In genomic region chr19:55809381-55810058, GRCh38 we compare ENCODE assay signal across 8 cellular contexts. TPM values are rescaled to one million over a fixed set of nuclear protein-coding genes. Genes with fewer than 3 reads are reported as not detected.
DNase-seq lines count a peak whose midpoint lies in the region; ATAC-seq, FAIRE-seq and TF ChIP-seq lines count a peak whose summit lies in the region.

No MANE protein-coding gene starts in this region.

- H3K9me2 ChIP-seq in Loucy (replicated peaks; ENCODE audit: low read depth, low read length): no peaks in the 10 kb centered on the region
- no peaks in the 10 kb centered on the region for H3K9me2 ChIP-seq in PC-3 (replicated peaks; ENCODE audit: low read length)

- peak; percentile 99 for FAIRE-seq in K562 (lab: Jason Lieb, UNC)

- in situ Hi-C loops in K562 (cut with MboI): loop anchor here (5.0 to 10.0 kb wide), 2 partner anchors 172 to 295 kb away; no protein-coding TSS in a partner anchor

- H3K27ac ChIP-seq in PC-3 (ENCODE audit: low read length) (no peak overlapping the region), K562 (ENCODE audit: extremely low read depth, low read depth, low read length) (no peak overlapping the region), lower lobe of right lung (no peak overlapping the region), RWPE1 (no peak overlapping the region)

- peak; percentile 32 to 81; a peak in 3 of 4 replicates for TF ChIP-seq RAD21 in K562 (CRISPR knock-in tag; conservative IDR thresholded peaks at IDR 0.05 in 1 of 2, IDR thresholded peaks at IDR 0.05 in 1 of 2)

- H3F3A ChIP-seq in Loucy (ENCODE audit: low read depth) (no peaks in the 10 kb centered on the region), PC-3 (ENCODE audit: low read length, unreplicated experiment) (no peaks in the 10 kb centered on the region)

- TF ChIP-seq CTCF in Loucy (conservative IDR thresholded peaks at IDR 0.05; ENCODE audit: low read length) (peak; percentile 28; the same call in 1 of the 2 replicates), PC-3 (conservative IDR thresholded peaks at IDR 0.05; ENCODE audit: low read depth, low read length) (peak; percentile 85), K562 (IDR thresholded peaks at IDR 0.05 in 2 of 3, conservative IDR thresholded peaks at IDR 0.05 in 1 of 3; ENCODE audit: insufficient read depth in 2 of 3, low read depth in 1 of 3, low read length in 3 of 3) (peak; percentile 82 to 87 (median 85)), lower lobe of right lung (IDR thresholded peaks at IDR 0.05) (peak; percentile 38), RWPE1 (conservative IDR thresholded peaks at IDR 0.05; ENCODE audit: low read depth) (no peak; the same call in 1 of the 2 replicates)

- H3K4me2 ChIP-seq in Loucy (ENCODE audit: low read depth, low read length, poor library complexity, severe bottlenecking) (no peak overlapping the region), PC-3 (ENCODE audit: low read length) (0 out of 2 replicates have a peak overlapping the region, but pooled peaks have one; percentile 35), K562 (ENCODE audit: insufficient read depth, low read length) (peak overlapping the region; percentile 73)

- H3K9me3 ChIP-seq in Loucy (ENCODE audit: insufficient read depth, low read depth, low read length): peaks cover 3% of the 10 kb centered on the region; the same call in 1 of the 2 replicates
- no peaks in the 10 kb centered on the region for H3K9me3 ChIP-seq in PC-3 (ENCODE audit: low read length)
- peaks cover 7% of the 10 kb centered on the region for H3K9me3 ChIP-seq in K562 (replicated peaks; ENCODE audit: control insufficient read depth, insufficient read depth, low read depth, low read length)
- no peaks in the 10 kb centered on the region for H3K9me3 ChIP-seq in lower lobe of right lung

- no peaks in the 10 kb centered on the region for H4K20me1 ChIP-seq in Loucy (ENCODE audit: insufficient read depth, low read length, poor library complexity, severe bottlenecking)
- H4K20me1 ChIP-seq in PC-3 (ENCODE audit: low read length): no peaks in the 10 kb centered on the region
- no peaks in the 10 kb centered on the region for H4K20me1 ChIP-seq in K562 (replicated peaks; ENCODE audit: control insufficient read depth, insufficient read depth, low read length)

- POLR2A ChIA-PET in PC-3 (lab: Charles Lee; ENCODE audit: unreplicated experiment) (no interaction called here), K562 (lab: Yijun Ruan, JAX) (interaction anchor here (1.5 kb wide), 1 partner anchor 98 kb away, joined by 4 read pairs; no protein-coding TSS in a partner anchor), RWPE1 (lab: Yijun Ruan, JAX; ENCODE audit: low non-redundant PET) (no interaction called here)

- H3K9ac ChIP-seq in Loucy (ENCODE audit: low read depth, low read length, poor library complexity, severe bottlenecking) (no peak overlapping the region), PC-3 (ENCODE audit: low read length) (no peak overlapping the region), K562 (ENCODE audit: insufficient read depth in 1 of 2, low read depth in 2 of 2, low read length in 2 of 2) (no peak overlapping the region)

- BruUV-seq in PC-3 (replicated peaks; lab: Mats Ljungman, UMichigan): no TSS peak
- no TSS peak for BruUV-seq in K562 (replicated peaks; lab: Mats Ljungman, UMichigan)

- CTCF ChIA-PET in PC-3 (lab: Charles Lee) (interaction anchor here (0.6 to 1.2 kb wide), 3 partner anchors 14 to 185 kb away, joined by 6 read pairs; partner anchors contain the start of gene ZNF784), K562 (lab: Yijun Ruan, JAX; ENCODE audit: low intra/inter-chr PET ratio) (interaction anchor here (1.7 to 1.9 kb wide), 2 partner anchors 176 to 178 kb away, joined by 5 to 8 read pairs; no protein-coding TSS in a partner anchor), RWPE1 (lab: Yijun Ruan, JAX) (interaction anchor here (0.5 kb wide), 1 partner anchor 20 kb away, joined by 3 read pairs; no protein-coding TSS in a partner anchor)

- H3K4me1 ChIP-seq in Loucy (ENCODE audit: insufficient read depth, low read length, poor library complexity, severe bottlenecking) (no peaks in the 10 kb centered on the region), PC-3 (ENCODE audit: insufficient read depth, low read length) (no peaks in the 10 kb centered on the region), K562 (replicated peaks in 1 of 2; ENCODE audit: control insufficient read depth in 2 of 2, insufficient read depth in 2 of 2, low read length in 2 of 2) (peaks cover 0 to 2% of the 10 kb centered on the region in 2 experiments; a peak in 1 of 5 replicates), lower lobe of right lung (no peaks in the 10 kb centered on the region)

- H2AFZ ChIP-seq in Loucy (ENCODE audit: low read length) (no peak overlapping the region), PC-3 (ENCODE audit: low read length) (peak overlapping the region; percentile 89), K562 (ENCODE audit: low read depth, low read length) (peak overlapping the region; percentile 98)

- no peak for TF ChIP-seq POLR2A in K562 (conservative IDR thresholded peaks at IDR 0.05)

- 0 out of 2 replicates have a peak, but pooled peaks have one; percentile 8 for TF ChIP-seq EP300 in K562 (IDR thresholded peaks at IDR 0.05; ENCODE audit: low read length)

- no peaks in the 10 kb centered on the region for H3K9me1 ChIP-seq in K562 (ENCODE audit: control insufficient read depth, insufficient read depth, low read length)

- H3K4me3 ChIP-seq in Loucy (ENCODE audit: low read length, poor library complexity, severe bottlenecking) (no peak overlapping the region), PC-3 (ENCODE audit: low read length) (no peak overlapping the region), K562 (no peak overlapping the region), lower lobe of right lung (no peak overlapping the region)

- H3K36me3 ChIP-seq in Loucy (ENCODE audit: insufficient read depth, low read length): no peaks in the 10 kb centered on the region
- no peaks in the 10 kb centered on the region for H3K36me3 ChIP-seq in PC-3 (ENCODE audit: low read depth, low read length)
- H3K36me3 ChIP-seq in K562 (ENCODE audit: control insufficient read depth, insufficient read depth, low read length): no peaks in the 10 kb centered on the region
- no peaks in the 10 kb centered on the region for H3K36me3 ChIP-seq in lower lobe of right lung

- ATAC-seq in PC-3 (peak; percentile 85), K562 (peak; percentile 100), lower lobe of right lung (peak; percentile 66 to 74), GM18858 (IDR thresholded peaks at IDR 0.05; ENCODE audit: unreplicated experiment) (no peak)

- peak; percentile 65 for DNase-seq in activated effector memory CD4-positive, alpha-beta T cell treated with anti-CD3 and anti-CD28 coated beads, Interleukin-2, amount 50 U/mL, for 16 hours
- DNase-seq in activated effector memory CD4-positive, alpha-beta T cell treated with Interleukin-2 at 50 U/mL for 16 hours: no peak
- DNase-seq in PC-3 (peak; percentile 80), K562 (ENCODE audit: extremely low read depth in 1 of 4, low spot score in 3 of 4) (peak; percentile 77 to 89 (median 80)), lower lobe of right lung (peak; percentile 63), RWPE1 (ENCODE audit: low spot score) (no peak)

- intact Hi-C loops in PC-3 (cut with micrococcal nuclease): no loop called here
- intact Hi-C loops in K562 (cut with micrococcal nuclease): loop anchor here (1.0 to 10.0 kb wide), 3 partner anchors 33 to 177 kb away; no protein-coding TSS in a partner anchor
- intact Hi-C loops in lower lobe of right lung (cut with DNase I): no loop called here

- H3K27me3 ChIP-seq in Loucy (ENCODE audit: insufficient read depth, low read length, poor library complexity, severe bottlenecking) (no peaks in the 10 kb centered on the region), PC-3 (ENCODE audit: low read length) (peaks cover 53% of the 10 kb centered on the region), K562 (ENCODE audit: control insufficient read depth in 2 of 2, insufficient read depth in 2 of 2, low read length in 2 of 2) (peaks cover 0 to 2% of the 10 kb centered on the region in 2 experiments; a peak in 1 of 5 replicates), lower lobe of right lung (ENCODE audit: low read depth) (peaks cover 4% of the 10 kb centered on the region)

- WGBS in K562 (ENCODE audit: insufficient coverage, low coverage, missing lambda C conversion rate): 2% methylated on average over 20 of the region's 20 CpGs

- no peaks in the 10 kb centered on the region for H3K79me2 ChIP-seq in Loucy (ENCODE audit: insufficient read depth, low read length)
- no peaks in the 10 kb centered on the region for H3K79me2 ChIP-seq in PC-3 (ENCODE audit: low read length)
- no peaks in the 10 kb centered on the region for H3K79me2 ChIP-seq in K562 (ENCODE audit: control insufficient read depth, insufficient read depth, low read length)

RNA-seq across cellular contexts. Expression of gene NLRP11, which starts 22.3 kb away (rescaled TPM):
- total RNA-seq in PC-3 (2014; rRNA removed) (0.15 and 0.23 TPM in 2 replicates), K562 (2014; rRNA removed) (0.04 TPM in 1 of 2 replicates, not detected in the other), K562 (2014; rRNA removed; fragmentation: Illumina TruSeq; extraction: Trizol) (0.19 and 0.22 TPM in 2 replicates), K562 (2015; rRNA removed; fragmentation: Illumina TruSeq; extraction: Trizol) (0.07 and 0.26 TPM in 2 replicates), K562 (2021) (0.07 and 0.16 TPM in 2 replicates), lower lobe of right lung (not detected)
- 0.25 TPM in 1 of 2 replicates, not detected in the other for total RNA-seq in K562 (2011; cell fraction: chromatin; rRNA removed; ENCODE audit: low replicate concordance)
- total RNA-seq in K562 (2011; cell fraction: nucleolus; rRNA removed): 0.33 TPM in 1 of 2 replicates, not detected in the other
- 0.23 and 0.37 TPM in 2 replicates for total RNA-seq in K562 (2011; cell fraction: nucleoplasm; rRNA removed)
- polyA plus RNA-seq in K562 (2011; rRNA removed) (0.03 and 0.07 TPM in 2 replicates), K562 (2014; fragmentation: Illumina TruSeq; extraction: Trizol) (0.16 and 0.17 TPM in 2 replicates), K562 (2014; fragmentation: Nextera tagmentation; extraction: Ambion mirVana) (under 1 TPM; 0.11 to 0.29 TPM), K562 (2014; rRNA removed) (0.13 and 0.18 TPM in 2 replicates)
- 0.01 and 0.04 TPM in 2 replicates for polyA plus RNA-seq in K562 (2011; cell fraction: cytosol; rRNA removed)
- polyA plus RNA-seq in K562 (2011; cell fraction: nucleus; rRNA removed): 0.09 TPM in 1 of 2 replicates, not detected in the other
- polyA plus RNA-seq in K562 (2012): 0.12 and 0.44 TPM in 2 replicates
- 0.06 and 0.14 TPM in 2 replicates for polyA minus RNA-seq in K562 (2011; rRNA and poly(A)+ RNA removed)
- not detected in 2 replicates for polyA minus RNA-seq in K562 (2011; cell fraction: cytosol; rRNA and poly(A)+ RNA removed)
- not detected in 2 replicates for polyA minus RNA-seq in K562 (2011; cell fraction: nucleus; rRNA and poly(A)+ RNA removed)

RNA-seq across cellular contexts. Expression of gene NLRP4, which starts 26.8 kb away (rescaled TPM):
- total RNA-seq in PC-3 (2014; rRNA removed): not detected in 2 replicates
- total RNA-seq in K562 (2011; cell fraction: chromatin; rRNA removed; ENCODE audit: low replicate concordance): 0.35 TPM in 1 of 2 replicates, not detected in the other
- not detected in 2 replicates for total RNA-seq in K562 (2011; cell fraction: nucleolus; rRNA removed)
- total RNA-seq in K562 (2011; cell fraction: nucleoplasm; rRNA removed): not detected in 2 replicates
- total RNA-seq in K562 (2014; rRNA removed): not detected in 2 replicates
- 0.04 TPM in 1 of 2 replicates, not detected in the other for total RNA-seq in K562 (2014; rRNA removed; fragmentation: Illumina TruSeq; extraction: Trizol)
- 0.14 and 0.30 TPM in 2 replicates for total RNA-seq in K562 (2015; rRNA removed; fragmentation: Illumina TruSeq; extraction: Trizol)
- total RNA-seq in K562 (2021): not detected in 2 replicates
- polyA plus RNA-seq in K562 (2011; rRNA removed): 0.06 TPM in 1 of 2 replicates, not detected in the other
- polyA plus RNA-seq in K562 (2011; cell fraction: cytosol; rRNA removed): 0.03 TPM in 1 of 2 replicates, not detected in the other
- polyA plus RNA-seq in K562 (2011; cell fraction: nucleus; rRNA removed): not detected in 2 replicates
- polyA plus RNA-seq in K562 (2012): 0.20 and 1.7 TPM in 2 replicates
- 0.04 TPM in 1 of 2 replicates, not detected in the other for polyA plus RNA-seq in K562 (2014; fragmentation: Illumina TruSeq; extraction: Trizol)
- under 1 TPM in 1 of 2 experiments, not detected in 1; 0.07 TPM for polyA plus RNA-seq in K562 (2014; fragmentation: Nextera tagmentation; extraction: Ambion mirVana)
- 0.03 and 0.05 TPM in 2 replicates for polyA plus RNA-seq in K562 (2014; rRNA removed)
- polyA minus RNA-seq in K562 (2011; rRNA and poly(A)+ RNA removed): 0.45 TPM in 1 of 2 replicates, not detected in the other
- polyA minus RNA-seq in K562 (2011; cell fraction: cytosol; rRNA and poly(A)+ RNA removed): not detected in 2 replicates
- not detected in 2 replicates for polyA minus RNA-seq in K562 (2011; cell fraction: nucleus; rRNA and poly(A)+ RNA removed)
- total RNA-seq in lower lobe of right lung: not detected

RNA-seq across cellular contexts. Expression of gene RFPL4AL1, which starts 40.6 kb away (rescaled TPM):
- total RNA-seq in PC-3 (2014; rRNA removed): not detected in 2 replicates
- not detected in 2 replicates for total RNA-seq in K562 (2011; cell fraction: chromatin; rRNA removed; ENCODE audit: low replicate concordance)
- not detected in 2 replicates for total RNA-seq in K562 (2011; cell fraction: nucleolus; rRNA removed)
- not detected in 2 replicates for total RNA-seq in K562 (2011; cell fraction: nucleoplasm; rRNA removed)
- not detected in 2 replicates for total RNA-seq in K562 (2014; rRNA removed)
- not detected in 2 replicates for total RNA-seq in K562 (2014; rRNA removed; fragmentation: Illumina TruSeq; extraction: Trizol)
- total RNA-seq in K562 (2015; rRNA removed; fragmentation: Illumina TruSeq; extraction: Trizol): 0.18 TPM in 1 of 2 replicates, not detected in the other
- not detected in 2 replicates for total RNA-seq in K562 (2021)
- polyA plus RNA-seq in K562 (2011; rRNA removed): not detected in 2 replicates
- not detected in 2 replicates for polyA plus RNA-seq in K562 (2011; cell fraction: cytosol; rRNA removed)
- polyA plus RNA-seq in K562 (2011; cell fraction: nucleus; rRNA removed): not detected in 2 replicates
- 0.25 TPM in 1 of 2 replicates, not detected in the other for polyA plus RNA-seq in K562 (2012)
- not detected in 2 replicates for polyA plus RNA-seq in K562 (2014; fragmentation: Illumina TruSeq; extraction: Trizol)
- polyA plus RNA-seq in K562 (2014; fragmentation: Nextera tagmentation; extraction: Ambion mirVana): under 1 TPM in 1 of 2 experiments, not detected in 1; 0.21 TPM
- polyA plus RNA-seq in K562 (2014; rRNA removed): not detected in 2 replicates
- polyA minus RNA-seq in K562 (2011; rRNA and poly(A)+ RNA removed): not detected in 2 replicates
- polyA minus RNA-seq in K562 (2011; cell fraction: cytosol; rRNA and poly(A)+ RNA removed): not detected in 2 replicates
- polyA minus RNA-seq in K562 (2011; cell fraction: nucleus; rRNA and poly(A)+ RNA removed): not detected in 2 replicates
- total RNA-seq in lower lobe of right lung: not detected

RNA-seq across cellular contexts. Expression of gene RFPL4A, which starts 50.6 kb away (rescaled TPM):
- total RNA-seq in PC-3 (2014; rRNA removed) (not detected in 2 replicates), K562 (2014; rRNA removed) (not detected in 2 replicates), K562 (2014; rRNA removed; fragmentation: Illumina TruSeq; extraction: Trizol) (0.15 TPM in 1 of 2 replicates, not detected in the other), K562 (2015; rRNA removed; fragmentation: Illumina TruSeq; extraction: Trizol) (0.19 and 0.22 TPM in 2 replicates), K562 (2021) (0.16 TPM in 1 of 2 replicates, not detected in the other), lower lobe of right lung (not detected)
- total RNA-seq in K562 (2011; cell fraction: chromatin; rRNA removed; ENCODE audit: low replicate concordance): not detected in 2 replicates
- not detected in 2 replicates for total RNA-seq in K562 (2011; cell fraction: nucleolus; rRNA removed)
- total RNA-seq in K562 (2011; cell fraction: nucleoplasm; rRNA removed): not detected in 2 replicates
- polyA plus RNA-seq in K562 (2011; rRNA removed) (0.24 TPM in 1 of 2 replicates, not detected in the other), K562 (2014; fragmentation: Illumina TruSeq; extraction: Trizol) (0.32 and 0.40 TPM in 2 replicates), K562 (2014; fragmentation: Nextera tagmentation; extraction: Ambion mirVana) (1 to 10 TPM in 1 of 2 experiments, under 1 TPM in 1; 0.92 to 1.1 TPM), K562 (2014; rRNA removed) (0.13 and 0.28 TPM in 2 replicates)
- not detected in 2 replicates for polyA plus RNA-seq in K562 (2011; cell fraction: cytosol; rRNA removed)
- not detected in 2 replicates for polyA plus RNA-seq in K562 (2011; cell fraction: nucleus; rRNA removed)
- polyA plus RNA-seq in K562 (2012): 0.17 and 0.76 TPM in 2 replicates
- polyA minus RNA-seq in K562 (2011; rRNA and poly(A)+ RNA removed): not detected in 2 replicates
- not detected in 2 replicates for polyA minus RNA-seq in K562 (2011; cell fraction: cytosol; rRNA and poly(A)+ RNA removed)
- polyA minus RNA-seq in K562 (2011; cell fraction: nucleus; rRNA and poly(A)+ RNA removed): not detected in 2 replicates

Comparison
In these comparisons a context has a peak if more than half of its experiments do, and no peak if none do; other contexts are left out.
1. DNase-seq: peak in activated effector memory CD4-positive, alpha-beta T cell treated with anti-CD3 and anti-CD28 coated beads, Interleukin-2, amount 50 U/mL, for 16 hours (single experiment), PC-3 (single experiment), K562 (4 of 4) and lower lobe of right lung (single experiment); none in activated effector memory CD4-positive, alpha-beta T cell treated with Interleukin-2 at 50 U/mL for 16 hours (single experiment) and RWPE1 (single experiment).